29 cellular contexts compared by ENCODE assay signal in the genomic region with DNA sequence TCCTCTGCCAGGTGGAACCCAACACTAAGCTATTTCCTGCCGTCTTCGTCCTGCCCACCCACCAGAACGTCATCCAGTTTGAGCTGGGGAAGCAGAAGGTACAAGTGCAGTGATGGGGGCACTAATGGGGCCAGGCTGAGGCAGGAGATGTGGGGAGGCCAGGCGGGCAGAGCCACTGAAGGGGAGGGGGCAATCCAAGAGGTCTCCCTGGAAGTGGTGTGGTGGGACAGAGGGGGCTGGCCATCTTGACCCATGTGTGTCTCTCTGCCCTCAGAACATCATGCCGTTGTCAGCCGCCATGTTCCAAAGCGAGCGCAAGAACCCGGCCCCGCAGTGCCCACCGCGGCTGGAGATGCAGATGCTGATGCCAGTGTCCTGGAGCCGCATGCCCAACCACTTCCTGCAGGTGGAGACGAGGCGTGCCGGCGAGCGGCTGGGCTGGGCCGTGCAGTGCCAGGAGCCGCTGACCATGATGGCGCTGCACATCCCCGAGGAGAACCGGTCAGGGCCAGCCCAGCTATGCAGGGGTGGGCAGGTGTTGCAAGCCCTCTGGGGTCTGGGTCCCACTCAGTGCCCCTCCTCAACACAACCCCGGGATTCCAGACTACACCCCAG. TPM values are rescaled to one million over a fixed set of nuclear protein-coding genes. Genes with fewer than 3 reads are reported as not detected.
"Had no signal": no experiment of that assay in that cellular context is flagged by ENCODE, and none has a peak within 500 bp of the region (broad histone marks: within the 10 kb centered on the region; RNA-seq: fewer than 3 reads in every experiment).

No MANE protein-coding gene starts in this region.

- DNase-seq: activated CD4-positive, alpha-beta T cell treated with anti-CD3 and anti-CD28 coated beads, Interleukin-2, amount 10 ng/mL, durations not matched to agents 24 days and 14 days; activated CD4-positive, alpha-beta T cell treated with anti-CD3 and anti-CD28 coated beads, Interleukin-2, amount 50 U/mL, for 4 hours; activated CD8-positive, alpha-beta T cell treated with anti-CD3 and anti-CD28 coated beads for 36 hours; activated gamma-delta T cell; activated naive CD4-positive, alpha-beta T cell treated with Interleukin-2 at 50 U/mL for 16 hours; activated naive CD8-positive, alpha-beta T cell treated with anti-CD3 and anti-CD28 coated beads, Interleukin-2, amount 10 ng/mL, durations not matched to agents 7 days and 5 days; activated T-cell treated with anti-CD3 and anti-CD28 coated beads, Interleukin-2, amount 50 U/mL, for 24 hours; amygdala; NCI-H1092 treated with DMSO at 0.1 percent for 48 hours; NCI-H1417; NCI-H146; NCI-H187; NCI-H2029 treated with DMSO at 0.1 percent for 48 hours; NCI-H2107; NCI-H2171; NCI-H510A; NCI-H82; NK-92 treated with Interleukin-12 subunit alpha and Interleukin-12 subunit beta, amount 100 ng/mL, for 24 hours; PC-3; Peyer's patch; RPMI8226; SHP77 treated with DMSO at 0.1 percent for 48 hours; SW 1271; T1000 had no signal

- H3K9me3 ChIP-seq: ascending aorta, Peyer's patch, SJSA1 had no signal

- H3K4me3 ChIP-seq: ascending aorta, cardiac muscle cell, Peyer's patch, SJSA1 had no signal

- ATAC-seq: activated CD8-positive, alpha-beta T cell treated with anti-CD3 and anti-CD28 coated beads for 36 hours; PC-3 had no signal

- H3K36me3 ChIP-seq: ascending aorta, cardiac muscle cell, Peyer's patch, SJSA1 had no signal

- H3K4me1 ChIP-seq: ascending aorta, Peyer's patch, SJSA1 had no signal

- H3K27me3 ChIP-seq: ascending aorta, cardiac muscle cell, Peyer's patch had no signal

- H3K27ac ChIP-seq: ascending aorta, cardiac muscle cell, KMS-11, Peyer's patch, SJSA1 had no signal

RNA-seq across cellular contexts. Expression of a gene that starts 49.6 kb away (rescaled TPM):
- total RNA-seq: PC-3, SJSA1 had no signal

RNA-seq across cellular contexts. Expression of a gene that starts 57.1 kb away (rescaled TPM):
- total RNA-seq: LHCN-M2, PC-3, SJSA1 had no signal
